8 cellular contexts compared by ENCODE assay signal in genomic region chr7:75914169-75914654, GRCh38. TPM values are rescaled to one million over a fixed set of nuclear protein-coding genes. Genes with fewer than 3 reads are reported as not detected.
A peak's percentile ranks its signal among the peaks of the same experiment; 100 is the strongest.
DNase-seq lines count a peak whose midpoint lies in the region; ATAC-seq and TF ChIP-seq lines count a peak whose summit lies in the region.

No MANE protein-coding gene starts in this region.

- H3K27me3 Mint-ChIP-seq in activated T-helper 2 cell treated with anti-CD3 and anti-CD28 coated beads, Interferon-gamma antibody, Interleukin-2, Interleukin-4, amounts not matched to agents 10 μg/mL and 5 μg/mL and 100 μg/mL, durations not matched to agents 14 hours and 24 hours and 36 hours (ENCODE audit: low read depth): peaks cover 4% of the 10 kb centered on the region

- H3K9me3 Mint-ChIP-seq in activated T-helper 2 cell treated with anti-CD3 and anti-CD28 coated beads, Interferon-gamma antibody, Interleukin-2, Interleukin-4, amounts not matched to agents 10 μg/mL and 5 μg/mL and 100 μg/mL, durations not matched to agents 14 hours and 24 hours and 36 hours: no peaks in the 10 kb centered on the region

- no peaks in the 10 kb centered on the region for H3K36me3 Mint-ChIP-seq in activated T-helper 2 cell treated with anti-CD3 and anti-CD28 coated beads, Interferon-gamma antibody, Interleukin-2, Interleukin-4, amounts not matched to agents 10 μg/mL and 5 μg/mL and 100 μg/mL, durations not matched to agents 14 hours and 24 hours and 36 hours (ENCODE audit: low read depth)

- no peaks in the 10 kb centered on the region for H3K9me3 ChIP-seq in subcutaneous abdominal adipose tissue (ENCODE audit: control insufficient read depth in 5 of 5, low read length in 5 of 5)

- H3K4me3 Mint-ChIP-seq in activated T-helper 2 cell treated with anti-CD3 and anti-CD28 coated beads, Interferon-gamma antibody, Interleukin-2, Interleukin-4, amounts not matched to agents 10 μg/mL and 5 μg/mL and 100 μg/mL, durations not matched to agents 14 hours and 24 hours and 36 hours (ENCODE audit: low read depth): peak overlapping the region; percentile 87

- peaks cover 1 to 50% (median 45%) of the 10 kb centered on the region in 5 donors for H3K4me1 ChIP-seq in subcutaneous abdominal adipose tissue (ENCODE audit: control insufficient read depth in 5 of 5, insufficient read depth in 5 of 5, low read length in 5 of 5)

- H3K36me3 ChIP-seq in kidney epithelial cell (ENCODE audit: control insufficient read depth, insufficient read depth, low read length): no peaks in the 10 kb centered on the region
- peaks cover 0 to 4% (median 0%) of the 10 kb centered on the region in 5 donors for H3K36me3 ChIP-seq in subcutaneous abdominal adipose tissue (ENCODE audit: control insufficient read depth in 5 of 5, insufficient read depth in 5 of 5, low read length in 5 of 5)

- H3K4me3 ChIP-seq in kidney epithelial cell (ENCODE audit: low read depth, low read length) (peak overlapping the region; percentile 77), subcutaneous abdominal adipose tissue (ENCODE audit: low read depth in 1 of 5, low read length in 5 of 5) (peak overlapping the region; percentile 82 to 97 (median 86))

- DNase-seq in NCI-H82 (lab: John Stamatoyannopoulos, UW): peak; percentile 53
- DNase-seq in NCI-H82 treated with DMSO at 0.1 percent for 48 hours (lab: John Stamatoyannopoulos, UW; ENCODE audit: unreplicated experiment): no peak
- DNase-seq in activated T-helper 2 cell treated with anti-CD3 and anti-CD28 coated beads, Interferon-gamma antibody, Interleukin-2, Interleukin-4, amounts not matched to agents 10 μg/mL and 5 μg/mL and 100 μg/mL, durations not matched to agents 14 hours and 24 hours and 36 hours (ENCODE audit: low spot score): no peak
- no peak for DNase-seq in kidney epithelial cell (ENCODE audit: low read depth)
- DNase-seq in NCI-H1105 treated with DMSO at 0.1 percent for 48 hours (lab: John Stamatoyannopoulos, UW): no peak
- DNase-seq in NCI-H2081 (lab: John Stamatoyannopoulos, UW): no peak

- peaks cover 15% of the 10 kb centered on the region for H3K4me1 Mint-ChIP-seq in activated T-helper 2 cell treated with anti-CD3 and anti-CD28 coated beads, Interferon-gamma antibody, Interleukin-2, Interleukin-4, amounts not matched to agents 10 μg/mL and 5 μg/mL and 100 μg/mL, durations not matched to agents 14 hours and 24 hours and 36 hours (ENCODE audit: low read depth)

- H3K27ac Mint-ChIP-seq in activated T-helper 2 cell treated with anti-CD3 and anti-CD28 coated beads, Interferon-gamma antibody, Interleukin-2, Interleukin-4, amounts not matched to agents 10 μg/mL and 5 μg/mL and 100 μg/mL, durations not matched to agents 14 hours and 24 hours and 36 hours: peak overlapping the region; percentile 80

- no peak for ATAC-seq in activated CD4-positive, CD25-positive, alpha-beta regulatory T cell treated with anti-CD3 and anti-CD28 coated beads, Interleukin-2, amount 50 U/mL, for 24 hours

- H3K27me3 ChIP-seq in kidney epithelial cell (ENCODE audit: control insufficient read depth, insufficient read depth, low read length) (no peaks in the 10 kb centered on the region), subcutaneous abdominal adipose tissue (ENCODE audit: control insufficient read depth in 5 of 5, insufficient read depth in 4 of 5, low read length in 5 of 5) (no peaks in the 10 kb centered on the region)

- peak overlapping the region; percentile 66 to 98 (median 91) for H3K9ac ChIP-seq in subcutaneous abdominal adipose tissue (ENCODE audit: low read length in 5 of 5)

- intact Hi-C loops in activated T-helper 2 cell treated with anti-CD3 and anti-CD28 coated beads, Interferon-gamma antibody, Interleukin-2, Interleukin-4, amounts not matched to agents 10 μg/mL and 5 μg/mL and 100 μg/mL, durations not matched to agents 14 hours and 24 hours and 36 hours (cut with micrococcal nuclease): loop anchor here (1.0 to 2.0 kb wide), 2 partner anchors 34 to 95 kb away; no protein-coding TSS in a partner anchor

- H3K27ac ChIP-seq in subcutaneous abdominal adipose tissue (ENCODE audit: low read depth, low read length): peak overlapping the region; percentile 89

- TF ChIP-seq CTCF in kidney epithelial cell (IDR thresholded peaks at IDR 0.05; ENCODE audit: insufficient read depth, low read length, poor library complexity, severe bottlenecking): no peak

RNA-seq across cellular contexts. Expression of gene POR, which starts 0.7 kb away (rescaled TPM):
- 105 and 106 TPM in 2 replicates for total RNA-seq in activated T-helper 2 cell treated with anti-CD3 and anti-CD28 coated beads, Interferon-gamma antibody, Interleukin-2, Interleukin-4, amounts not matched to agents 10 μg/mL and 5 μg/mL and 100 μg/mL, durations not matched to agents 14 hours and 24 hours and 36 hours
- 74.0 and 88.0 TPM in 2 replicates for total RNA-seq in kidney epithelial cell

RNA-seq across cellular contexts. Expression of gene RHBDD2, which starts 35.4 kb away (rescaled TPM):
- total RNA-seq in activated T-helper 2 cell treated with anti-CD3 and anti-CD28 coated beads, Interferon-gamma antibody, Interleukin-2, Interleukin-4, amounts not matched to agents 10 μg/mL and 5 μg/mL and 100 μg/mL, durations not matched to agents 14 hours and 24 hours and 36 hours: 139 and 143 TPM in 2 replicates
- 60.0 and 71.7 TPM in 2 replicates for total RNA-seq in kidney epithelial cell
